ENCODE assay signal across 9 cellular contexts in genomic region chr5:111071413-111071812, GRCh38. TPM values are rescaled to one million over a fixed set of nuclear protein-coding genes. Genes with fewer than 3 reads are reported as not detected.
A peak's percentile ranks its signal among the peaks of the same experiment; 100 is the strongest.
DNase-seq lines count a peak whose midpoint lies in the region; ATAC-seq and TF ChIP-seq lines count a peak whose summit lies in the region.
"Had no signal": no experiment of that assay in that cellular context is flagged by ENCODE, and none has a peak within 500 bp of the region (broad histone marks: within the 10 kb centered on the region; RNA-seq: fewer than 3 reads in every experiment).

Gene TSLP, plus strand, starts transcription at chr5:111071713. Its CDS starts 178 bp downstream, at chr5:111071891.

- no peak for TF ChIP-seq CTCF in dorsolateral prefrontal cortex (IDR thresholded peaks at IDR 0.05 in 54 of 56, conservative IDR thresholded peaks at IDR 0.05 in 2 of 56; ENCODE audit: low read depth in 1 of 56, partially characterized antibody in 56 of 56)
- TF ChIP-seq CTCF in nephron (IDR thresholded peaks at IDR 0.05; ENCODE audit: unreplicated experiment in 3 of 3): no peak

- ATAC-seq in HG02588 (IDR thresholded peaks at IDR 0.05; ENCODE audit: unreplicated experiment) (no peak), GM18909 (IDR thresholded peaks at IDR 0.05; ENCODE audit: poor library complexity, unreplicated experiment) (no peak), HG03175 (IDR thresholded peaks at IDR 0.05; ENCODE audit: unreplicated experiment) (no peak)

- H3K27ac Mint-ChIP-seq in nephron: no peak within 1 kb of the TSS

- peak within 1 kb of the TSS; percentile 76 for H3K4me2 ChIP-seq in BLaER1

- peaks cover 97% of the 10 kb centered on the region for H3K27me3 Mint-ChIP-seq in nephron (ENCODE audit: low read depth)

- H3K27ac ChIP-seq in BLaER1 (no peak within 1 kb of the TSS), HUES64 (ENCODE audit: low read depth, low read length) (no peak within 1 kb of the TSS), dorsolateral prefrontal cortex (no peak within 1 kb of the TSS)

- H3K4me1 ChIP-seq in BLaER1 (peaks cover 27% of the 10 kb centered on the region), HUES64 (ENCODE audit: insufficient read depth, low read length) (0 out of 2 replicates have a peak, but pooled peaks cover 4% of the 10 kb centered on the region)

- WGBS in HUES64: 72% methylated on average over 4 of the region's 4 CpGs

- intact Hi-C loops in dorsolateral prefrontal cortex (cut with DNase I): no loop called here

- no peaks in the 10 kb centered on the region for H3K36me3 Mint-ChIP-seq in nephron (ENCODE audit: low read depth)

- H3K9me3 ChIP-seq in BLaER1 (no peaks in the 10 kb centered on the region), HUES64 (ENCODE audit: insufficient read depth, low read depth, low read length) (no peaks in the 10 kb centered on the region)

- no peaks in the 10 kb centered on the region for H3K36me3 ChIP-seq in BLaER1
- H3K36me3 ChIP-seq in HUES64 (ENCODE audit: insufficient read depth, low read length): no peaks in the 10 kb centered on the region

- DNase-seq in dorsolateral prefrontal cortex (no peak), NCI-H526 (lab: John Stamatoyannopoulos, UW) (no peak)
- DNase-seq: GF-D8 had no signal

- H3K4me3 Mint-ChIP-seq in nephron: peak within 1 kb of the TSS; percentile 81 to 87 (median 86)

- no peaks in the 10 kb centered on the region for H4K20me1 ChIP-seq in BLaER1

- peaks cover 10% of the 10 kb centered on the region for H3K4me1 Mint-ChIP-seq in nephron

- H3K9me3 Mint-ChIP-seq in nephron: no peaks in the 10 kb centered on the region

- H3K27me3 ChIP-seq in BLaER1: no peaks in the 10 kb centered on the region
- H3K27me3 ChIP-seq in HUES64 (ENCODE audit: insufficient read depth, low read length): peaks cover 93% of the 10 kb centered on the region
- peaks cover 0 to 89% (median 52%) of the 10 kb centered on the region in 45 donors for H3K27me3 ChIP-seq in dorsolateral prefrontal cortex

- H3K4me3 ChIP-seq in BLaER1 (peak within 1 kb of the TSS; percentile 66), HUES64 (ENCODE audit: low read length) (peak within 1 kb of the TSS; percentile 71), dorsolateral prefrontal cortex (peak within 1 kb of the TSS in 58 of 59 donors; percentile 0 to 69 (median 45))

- H3K9ac ChIP-seq in BLaER1 (no peak within 1 kb of the TSS; the same call in 1 of the 2 replicates), HUES64 (ENCODE audit: low read depth, low read length) (no peak within 1 kb of the TSS)

RNA-seq across cellular contexts. Expression of gene TSLP, which starts in this region (rescaled TPM):
- 0.45 TPM for polyA plus RNA-seq in HUES64 (2013, experiment 1 of 2)
- polyA plus RNA-seq in HUES64 (2013, experiment 2 of 2): 0.44 TPM
- 1 to 10 TPM in 9 of 120 experiments, under 1 TPM in 50, not detected in 61; 0.19 to 1.7 (median 0.44) TPM for total RNA-seq in dorsolateral prefrontal cortex
